8 cellular contexts compared by ENCODE assay signal in genomic region chr12:122523846-122524718, GRCh38. TPM values are rescaled to one million over a fixed set of nuclear protein-coding genes. Genes with fewer than 3 reads are reported as not detected.
DNase-seq lines count a peak whose midpoint lies in the region; ATAC-seq and TF ChIP-seq lines count a peak whose summit lies in the region.

No MANE protein-coding gene starts in this region.

- no peak for DNase-seq in activated T-cell treated with anti-CD3 and anti-CD28 coated beads, Interleukin-2, amount 50 U/mL, for 24 hours
- no peak for DNase-seq in activated T-cell treated with anti-CD3 and anti-CD28 coated beads, Interleukin-2, amount 50 U/mL, for 48 hours
- no peak for DNase-seq in activated CD8-positive, alpha-beta T cell treated with anti-CD3 and anti-CD28 coated beads for 36 hours
- peak; percentile 18 for DNase-seq in iris pigment epithelial cell (ENCODE audit: low read depth)
- no peak for DNase-seq in thyroid gland
- no peak for DNase-seq in GDM1 (lab: John Stamatoyannopoulos, UW)
- no peak for DNase-seq in DMS153 treated with DMSO at 0.1 percent for 48 hours (lab: John Stamatoyannopoulos, UW; ENCODE audit: unreplicated experiment)

- H3K27ac ChIP-seq in thyroid gland, result peak overlapping the region in 2 of 3 donors; percentile 12 to 52

- POLR2A ChIA-PET in activated CD8-positive, alpha-beta T cell treated with anti-CD3 and anti-CD28 coated beads for 36 hours (lab: Charles Lee), result interaction anchor here (0.9 to 10.2 kb wide), 6 partner anchors 9 to 22 kb away, joined by 3 to 179 read pairs (median 4); partner anchors contain the start of gene ZCCHC8

- peak overlapping the region; percentile 94 for H3K27ac Mint-ChIP-seq in activated T-cell treated with anti-CD3 and anti-CD28 coated beads, Interleukin-2, amount 50 U/mL, for 24 hours
- peak overlapping the region; percentile 93 for H3K27ac Mint-ChIP-seq in activated CD8-positive, alpha-beta T cell treated with anti-CD3 and anti-CD28 coated beads for 36 hours

- TF ChIP-seq POLR2A in thyroid gland (IDR thresholded peaks at IDR 0.05), result no peak

- H3K9me3 Mint-ChIP-seq in activated T-cell treated with anti-CD3 and anti-CD28 coated beads, Interleukin-2, amount 50 U/mL, for 24 hours, result no peaks in the 10 kb centered on the region
- no peaks in the 10 kb centered on the region for H3K9me3 Mint-ChIP-seq in activated CD8-positive, alpha-beta T cell treated with anti-CD3 and anti-CD28 coated beads for 36 hours

- no peak for TF ChIP-seq CTCF in activated CD8-positive, alpha-beta T cell treated with anti-CD3 and anti-CD28 coated beads for 36 hours (IDR thresholded peaks at IDR 0.05)
- no peak for TF ChIP-seq CTCF in thyroid gland (IDR thresholded peaks at IDR 0.05)

- H3K27me3 ChIP-seq in thyroid gland, result no peaks in the 10 kb centered on the region

- H3K4me1 ChIP-seq in thyroid gland, result peaks cover 35 to 37% of the 10 kb centered on the region in 2 donors

- H3K4me3 ChIP-seq in thyroid gland (replicated peaks in 1 of 3), result peak overlapping the region in 1 of 3 donors; percentile 72

- 27 to 30% methylated on average over 8 of the region's 8 CpGs for WGBS in thyroid gland, 2 donors

- peaks cover 29 to 34% of the 10 kb centered on the region in 2 donors for H3K36me3 ChIP-seq in thyroid gland

- H3K36me3 Mint-ChIP-seq in activated T-cell treated with anti-CD3 and anti-CD28 coated beads, Interleukin-2, amount 50 U/mL, for 24 hours (ENCODE audit: low read depth), result peaks cover 61% of the 10 kb centered on the region
- peaks cover 55% of the 10 kb centered on the region for H3K36me3 Mint-ChIP-seq in activated CD8-positive, alpha-beta T cell treated with anti-CD3 and anti-CD28 coated beads for 36 hours (ENCODE audit: low read depth)

- H3K4me1 Mint-ChIP-seq in activated T-cell treated with anti-CD3 and anti-CD28 coated beads, Interleukin-2, amount 50 U/mL, for 24 hours (ENCODE audit: low read depth), result peaks cover 45% of the 10 kb centered on the region
- H3K4me1 Mint-ChIP-seq in activated CD8-positive, alpha-beta T cell treated with anti-CD3 and anti-CD28 coated beads for 36 hours (ENCODE audit: low read depth), result peaks cover 49% of the 10 kb centered on the region

- intact Hi-C loops in activated CD8-positive, alpha-beta T cell treated with anti-CD3 and anti-CD28 coated beads for 36 hours (cut with micrococcal nuclease), result no loop called here
- intact Hi-C loops in thyroid gland (cut with DNase I), result no loop called here

- CTCF ChIA-PET in activated CD8-positive, alpha-beta T cell treated with anti-CD3 and anti-CD28 coated beads for 36 hours (lab: Charles Lee), result interaction anchor here (1.1 kb wide), 1 partner anchor 23 kb away, joined by 3 read pairs; no protein-coding TSS in a partner anchor

- H3K27me3 Mint-ChIP-seq in activated T-cell treated with anti-CD3 and anti-CD28 coated beads, Interleukin-2, amount 50 U/mL, for 24 hours, result no peaks in the 10 kb centered on the region
- H3K27me3 Mint-ChIP-seq in activated CD8-positive, alpha-beta T cell treated with anti-CD3 and anti-CD28 coated beads for 36 hours, result no peaks in the 10 kb centered on the region

- H3K4me3 Mint-ChIP-seq in activated T-cell treated with anti-CD3 and anti-CD28 coated beads, Interleukin-2, amount 50 U/mL, for 24 hours, result peak overlapping the region; percentile 95
- peak overlapping the region; percentile 94 for H3K4me3 Mint-ChIP-seq in activated CD8-positive, alpha-beta T cell treated with anti-CD3 and anti-CD28 coated beads for 36 hours

- ATAC-seq in activated CD8-positive, alpha-beta T cell treated with anti-CD3 and anti-CD28 coated beads for 36 hours, result no peak
- ATAC-seq in HG03565 (IDR thresholded peaks at IDR 0.05; ENCODE audit: unreplicated experiment), result no peak

- H3K9me3 ChIP-seq in thyroid gland, result no peaks in the 10 kb centered on the region

RNA-seq across cellular contexts. Expression of gene RSRC2, which starts 2.7 kb away (rescaled TPM):
- 100 to 1,000 TPM; 108 to 116 TPM for total RNA-seq in activated CD8-positive, alpha-beta T cell treated with anti-CD3 and anti-CD28 coated beads for 36 hours
- total RNA-seq in thyroid gland, result 10 to 100 TPM; 70.4 to 93.2 (median 87.5) TPM

RNA-seq across cellular contexts. Expression of gene KNTC1, which starts 3.0 kb away (rescaled TPM):
- total RNA-seq in activated CD8-positive, alpha-beta T cell treated with anti-CD3 and anti-CD28 coated beads for 36 hours, result 100 to 1,000 TPM; 128 to 129 TPM
- 10 to 100 TPM in 2 of 4 donors, 1 to 10 TPM in 2; 7.3 to 13.1 (median 9.5) TPM for total RNA-seq in thyroid gland

RNA-seq across cellular contexts. Expression of gene ZCCHC8, which starts 23.4 kb away (rescaled TPM):
- total RNA-seq in activated CD8-positive, alpha-beta T cell treated with anti-CD3 and anti-CD28 coated beads for 36 hours, result 10 to 100 TPM; 28.0 to 28.5 TPM
- 10 to 100 TPM; 30.4 to 40.8 (median 37.5) TPM for total RNA-seq in thyroid gland

Comparison
In these comparisons a context has a peak if more than half of its experiments do, and no peak if none do; other contexts are left out.
1. RNA of gene KNTC1, which starts 3.0 kb away (total RNA-seq): 128 to 129 TPM in activated CD8-positive, alpha-beta T cell treated with anti-CD3 and anti-CD28 coated beads for 36 hours; 7.3 to 13.1 TPM in thyroid gland; every median in the first group is over 4 times any median in the second.